ENCODE assay signal across 12 cellular contexts in the genomic region with DNA sequence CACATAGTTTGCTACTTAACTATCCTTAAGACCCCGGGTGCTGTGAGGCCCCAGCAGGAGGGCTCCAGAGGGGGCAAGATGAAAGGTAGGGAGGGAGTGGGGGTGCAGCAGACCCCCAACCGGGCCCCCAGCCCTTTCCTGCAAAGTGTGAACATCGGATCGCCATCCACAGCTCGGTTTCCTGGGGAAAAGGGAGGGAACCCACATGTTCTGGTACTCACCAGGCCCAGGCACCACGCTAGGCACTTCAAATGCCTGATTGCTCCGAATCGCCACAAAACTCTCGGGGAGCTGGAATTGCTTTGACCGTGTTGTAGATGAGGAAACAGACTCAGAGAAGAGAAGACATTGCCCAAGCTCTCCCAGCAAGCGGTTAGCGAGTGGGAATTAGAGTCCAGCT.
"Had no signal": no experiment of that assay in that cellular context is flagged by ENCODE, and none has a peak within 500 bp of the region (broad histone marks: within the 10 kb centered on the region; RNA-seq: fewer than 3 reads in every experiment).

No MANE protein-coding gene starts in this region.

- H3K4me3 ChIP-seq: coronary artery, ovary, tibial nerve had no signal

- H3K27ac ChIP-seq: coronary artery, ovary, tibial nerve had no signal

- H3K36me3 ChIP-seq: ovary, tibial nerve had no signal

- H3K9me3 ChIP-seq: ovary, tibial nerve had no signal

- DNase-seq: activated naive CD8-positive, alpha-beta T cell treated with anti-CD3 and anti-CD28 coated beads for 36 hours; central memory CD4-positive, alpha-beta T cell; effector CD4-positive, alpha-beta T cell; hippocampal formation; kidney glomerular epithelial cell; nephron progenitor cell; stimulated activated CD4-positive, alpha-beta T cell treated with anti-CD3 and anti-CD28 coated beads, Interleukin-2, amount 100 ng/mL, for 48 hours; SW 1271 had no signal

- H3K4me1 ChIP-seq: tibial nerve had no signal

- ATAC-seq: stimulated activated memory B cell treated with anti-CD40 and anti-IgM and Interleukin-4, amounts not matched to agents 10 μg/mL and 1 μg/mL and 100 μg/mL, for 72 hours had no signal

- H3K27me3 ChIP-seq: ovary, tibial nerve had no signal
